In the genomic region with DNA sequence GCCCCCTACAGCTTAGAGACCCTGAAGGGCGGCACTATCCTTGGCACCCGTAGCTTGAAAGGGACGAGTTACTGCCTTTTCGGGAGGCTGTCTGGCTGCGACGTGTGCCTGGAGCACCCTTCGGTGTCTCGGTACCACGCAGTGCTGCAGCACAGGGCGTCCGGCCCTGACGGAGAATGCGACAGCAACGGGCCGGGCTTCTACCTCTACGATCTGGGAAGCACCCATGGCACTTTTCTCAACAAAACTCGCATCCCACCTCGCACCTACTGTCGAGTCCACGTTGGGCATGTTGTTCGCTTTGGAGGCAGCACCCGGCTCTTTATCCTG, we compare ENCODE assay signal across 8 cellular contexts. TPM values are rescaled to one million over a fixed set of nuclear protein-coding genes. Genes with fewer than 3 reads are reported as not detected.
DNase-seq lines count a peak whose midpoint lies in the region; ATAC-seq and TF ChIP-seq lines count a peak whose summit lies in the region.

No MANE protein-coding gene starts in this region.

- H3K36me3 ChIP-seq in Panc1 (ENCODE audit: control insufficient read depth, insufficient read depth, low read length) (peaks cover 30% of the 10 kb centered on the region), neutrophil (peaks cover 33% of the 10 kb centered on the region)

- H3K4me1 ChIP-seq in Panc1 (ENCODE audit: control insufficient read depth, insufficient read depth, low read length) = peaks cover 15% of the 10 kb centered on the region
- H3K4me1 ChIP-seq in neutrophil (ENCODE audit: control insufficient read depth in 1 of 2, insufficient read depth in 1 of 2, low read depth in 1 of 2, low read length in 1 of 2) = peaks cover 51% of the 10 kb centered on the region in 2 experiments

- DNase-seq in Panc1 (ENCODE audit: low read depth, low spot score) = no peak
- DNase-seq in epithelial cell of esophagus (ENCODE audit: low read depth) = no peak
- DNase-seq in dermis blood vessel endothelial cell = no peak
- no peak for DNase-seq in effector CD8-positive, alpha-beta T cell (lab: John Stamatoyannopoulos, UW)
- no peak for DNase-seq in ureter (ENCODE audit: low spot score)

- H3K27ac ChIP-seq in 22Rv1 (peak overlapping the region; percentile 88), Panc1 (ENCODE audit: low read length) (peak overlapping the region; percentile 99), neutrophil (peak overlapping the region; percentile 86)

- H3K27me3 ChIP-seq in Panc1 (ENCODE audit: control insufficient read depth, insufficient read depth, low read length) = no peaks in the 10 kb centered on the region
- no peaks in the 10 kb centered on the region for H3K27me3 ChIP-seq in neutrophil

- H3K4me3 ChIP-seq in Panc1 (ENCODE audit: low read depth in 2 of 2, low read length in 2 of 2) = peak overlapping the region; percentile 78 to 97
- peak overlapping the region; percentile 95 for H3K4me3 ChIP-seq in epithelial cell of esophagus (ENCODE audit: low read length)
- H3K4me3 ChIP-seq in neutrophil (ENCODE audit: low read depth in 1 of 2, low read length in 1 of 2) = peak overlapping the region; percentile 70 to 84

- intact Hi-C loops in Panc1 (cut with micrococcal nuclease; ENCODE audit: unreplicated experiment) = no loop called here

- H3K9me3 ChIP-seq in Panc1 (ENCODE audit: control insufficient read depth, insufficient read depth, low read depth, low read length) (no peaks in the 10 kb centered on the region), neutrophil (no peaks in the 10 kb centered on the region)

- TF ChIP-seq CTCF in 22Rv1 (IDR thresholded peaks at IDR 0.05) = no peak
- no peak for TF ChIP-seq CTCF in Panc1 (IDR thresholded peaks at IDR 0.05)
- no peak for TF ChIP-seq CTCF in epithelial cell of esophagus (IDR thresholded peaks at IDR 0.05; ENCODE audit: insufficient read depth, low read depth, low read length, missing control alignments)
- no peak for TF ChIP-seq CTCF in neutrophil (IDR thresholded peaks at IDR 0.05)

- no TSS peak for BruUV-seq in Panc1 (replicated peaks; lab: Mats Ljungman, UMichigan)

- POLR2A ChIA-PET in Panc1 (lab: Charles Lee) = no interaction called here

- CTCF ChIA-PET in Panc1 (lab: Charles Lee) = no interaction called here

- in situ Hi-C loops in Panc1 (cut with HindIII; ENCODE audit: low pct_unique_long_range_greater_than_20kb, low sequenced_read_pairs) = no loop called here

- ATAC-seq in GM21390 (IDR thresholded peaks at IDR 0.05; ENCODE audit: unreplicated experiment) = peak; percentile 29
- peak; percentile 51 for ATAC-seq in Panc1

RNA-seq across cellular contexts. Expression of a gene that starts 0.5 kb away (rescaled TPM):
- total RNA-seq in Panc1 (2021; ENCODE audit: unreplicated experiment) (22.2 TPM), dermis blood vessel endothelial cell (31.3 and 39.2 TPM in 2 replicates), ureter (19.7 TPM)
- polyA plus RNA-seq in Panc1 (2012; ENCODE audit: insufficient read length) = 16.0 TPM

RNA-seq across cellular contexts. Expression of a gene that starts 0.8 kb away (rescaled TPM):
- total RNA-seq in Panc1 (2021; ENCODE audit: unreplicated experiment) (22.4 TPM), dermis blood vessel endothelial cell (14.8 and 27.6 TPM in 2 replicates), ureter (33.7 TPM)
- polyA plus RNA-seq in Panc1 (2012; ENCODE audit: insufficient read length) = 22.0 TPM

RNA-seq across cellular contexts. Expression of a gene that starts 35.4 kb away (rescaled TPM):
- total RNA-seq in Panc1 (2021; ENCODE audit: unreplicated experiment) (37.2 TPM), dermis blood vessel endothelial cell (40.5 and 44.9 TPM in 2 replicates), ureter (27.3 TPM)
- 31.8 TPM for polyA plus RNA-seq in Panc1 (2012; ENCODE audit: insufficient read length)

RNA-seq across cellular contexts. Expression of a gene that starts 35.4 kb away (rescaled TPM):
- total RNA-seq in Panc1 (2021; ENCODE audit: unreplicated experiment) (5.9 TPM), dermis blood vessel endothelial cell (2.7 and 2.8 TPM in 2 replicates), ureter (5.3 TPM)
- 4.2 TPM for polyA plus RNA-seq in Panc1 (2012; ENCODE audit: insufficient read length)
